ENCODE assay signal across 23 cellular contexts in genomic region chr22:27164781-27165503, GRCh38.
DNase-seq lines count a peak whose midpoint lies in the region; ATAC-seq, FAIRE-seq and TF ChIP-seq lines count a peak whose summit lies in the region.
"Had no signal": no experiment of that assay in that cellular context is flagged by ENCODE, and none has a peak within 500 bp of the region (broad histone marks: within the 10 kb centered on the region; RNA-seq: fewer than 3 reads in every experiment).

No MANE protein-coding gene starts in this region.

- peaks cover 37% of the 10 kb centered on the region for H3K27me3 ChIP-seq in SK-N-SH (ENCODE audit: insufficient read depth)
- peaks cover 0 to 96% of the 10 kb centered on the region in 2 experiments for H3K27me3 ChIP-seq in mesenchymal stem cell (ENCODE audit: control insufficient read depth in 1 of 2, insufficient read depth in 1 of 2, low read length in 2 of 2)
- H3K27me3 ChIP-seq: BE2C had no signal

- peak; percentile 96 for FAIRE-seq in RCC 7860 (lab: Jason Lieb, UNC)
- FAIRE-seq: A549, GM19239, H54, HepG2 had no signal

- H2BK12ac ChIP-seq in mesenchymal stem cell (ENCODE audit: low read length in 2 of 2), result no peak overlapping the region

- peak overlapping the region; percentile 71 for H2BK5ac ChIP-seq in mesenchymal stem cell (ENCODE audit: low read depth, low read length, poor library complexity, severe bottlenecking)

- no peak for TF ChIP-seq RAD21 in SK-N-SH (IDR thresholded peaks at IDR 0.05; ENCODE audit: low read length)

- H3K9ac ChIP-seq in SK-N-SH, result no peak overlapping the region
- no peak overlapping the region for H3K9ac ChIP-seq in mesenchymal stem cell (ENCODE audit: low read length)

- ATAC-seq in SK-N-SH treated with all-trans-retinoic acid at 6 μM for 48 hours, result no peak
- no peak for ATAC-seq in GM18873 (IDR thresholded peaks at IDR 0.05; ENCODE audit: low FRiP score, unreplicated experiment)
- no peak for ATAC-seq in HG02588 (IDR thresholded peaks at IDR 0.05; ENCODE audit: unreplicated experiment)
- ATAC-seq: A549, GM23338, HepG2 had no signal

- H4K91ac ChIP-seq in mesenchymal stem cell (ENCODE audit: low read length), result no peak overlapping the region

- peak overlapping the region; percentile 80 for H2AK5ac ChIP-seq in mesenchymal stem cell (ENCODE audit: low read length, severe bottlenecking)

- no peaks in the 10 kb centered on the region for H4K20me1 ChIP-seq in SK-N-SH (ENCODE audit: insufficient read depth)

- no peaks in the 10 kb centered on the region for H3F3A ChIP-seq in SK-N-SH (replicated peaks; ENCODE audit: insufficient read depth)

- POLR2A ChIA-PET in SK-N-SH (lab: Yijun Ruan, JAX), result no interaction called here

- no peaks in the 10 kb centered on the region for H3K9me2 ChIP-seq in SK-N-SH

- CTCF ChIA-PET in SK-N-SH (lab: Yijun Ruan, JAX), result no interaction called here

- 46% methylated on average over 5 of the region's 5 CpGs for WGBS in SK-N-SH (ENCODE audit: low lambda C conversion rate)
- 84% methylated on average over 4 of the region's 5 CpGs for WGBS in mesenchymal stem cell

- no peak overlapping the region for H3K4me2 ChIP-seq in SK-N-SH
- H3K4me2 ChIP-seq in mesenchymal stem cell (ENCODE audit: low read length, poor library complexity, severe bottlenecking), result no peak overlapping the region
- H3K4me2 ChIP-seq: A549, GM23338 had no signal

- DNase-seq in SK-N-SH, result no peak
- peak; percentile 82 for DNase-seq in RCC 7860 (ENCODE audit: low spot score)
- DNase-seq in mesenchymal stem cell, result no peak
- DNase-seq in HuH-7.5 (ENCODE audit: low spot score), result no peak
- DNase-seq in AG20443 (ENCODE audit: low spot score), result no peak
- DNase-seq: BE2C; Caco-2; CD4-positive, alpha-beta T cell; DMS79 treated with DMSO at 0.1 percent for 48 hours; GF-D8; HCEC 1CT; HFFc6; KG1 had no signal

- no peak for TF ChIP-seq CTCF in SK-N-SH (IDR thresholded peaks at IDR 0.05)

- no peak overlapping the region for H3K23ac ChIP-seq in mesenchymal stem cell (ENCODE audit: low read length in 2 of 2)

- no peak overlapping the region for H4K8ac ChIP-seq in mesenchymal stem cell (ENCODE audit: low read length)

- H3K4me1 ChIP-seq in SK-N-SH (ENCODE audit: control insufficient read depth in 1 of 2, insufficient read depth in 2 of 2, low read depth in 1 of 2, low read length in 1 of 2) (peaks cover 0 to 3% of the 10 kb centered on the region in 2 experiments; a peak in 1 of 4 replicates), mesenchymal stem cell (ENCODE audit: control insufficient read depth, insufficient read depth, low read depth, low read length) (peaks cover 14% of the 10 kb centered on the region)
- H3K4me1 ChIP-seq: BE2C, Caco-2 had no signal

- peak overlapping the region in 1 of 2 experiments; percentile 38 for H3K18ac ChIP-seq in mesenchymal stem cell (ENCODE audit: low read depth in 1 of 2, low read length in 2 of 2)

- H3K4me3 ChIP-seq in SK-N-SH (ENCODE audit: low read depth in 2 of 2, low read length in 1 of 2) (no peak overlapping the region), mesenchymal stem cell (ENCODE audit: insufficient read depth in 1 of 2, low read depth in 1 of 2, low read length in 2 of 2) (no peak overlapping the region)
- H3K4me3 ChIP-seq: A549, GM23338 had no signal

- H3K79me2 ChIP-seq in SK-N-SH (ENCODE audit: insufficient read depth), result no peaks in the 10 kb centered on the region

- H3K4ac ChIP-seq in mesenchymal stem cell (ENCODE audit: low read depth in 1 of 2, low read length in 2 of 2), result no peak overlapping the region

- no peak overlapping the region for H2AFZ ChIP-seq in SK-N-SH (ENCODE audit: low read depth)
- no peak overlapping the region for H2AFZ ChIP-seq in mesenchymal stem cell (ENCODE audit: low read depth, low read length)
- H2AFZ ChIP-seq: GM23338 had no signal

- no peak overlapping the region for H3K14ac ChIP-seq in mesenchymal stem cell (ENCODE audit: low read length in 2 of 2)

- TF ChIP-seq EP300 in SK-N-SH (IDR thresholded peaks at IDR 0.05; ENCODE audit: borderline replicate concordance in 1 of 2, low read depth in 1 of 2, low read length in 1 of 2), result no peak

- H3K79me1 ChIP-seq in mesenchymal stem cell (replicated peaks; ENCODE audit: low read length, poor library complexity, severe bottlenecking), result no peaks in the 10 kb centered on the region

- no peak overlapping the region for H2BK120ac ChIP-seq in mesenchymal stem cell (ENCODE audit: low read depth, low read length)

- H3K27ac ChIP-seq in SK-N-SH (ENCODE audit: low read depth in 2 of 2, low read length in 1 of 2) (no peak overlapping the region), mesenchymal stem cell (ENCODE audit: low read length, poor library complexity, severe bottlenecking) (peak overlapping the region; percentile 91)
- H3K27ac ChIP-seq: 22Rv1, A549, C4-2B had no signal

- no peaks in the 10 kb centered on the region for H3K36me3 ChIP-seq in SK-N-SH (replicated peaks in 1 of 2; ENCODE audit: control insufficient read depth in 1 of 2, insufficient read depth in 2 of 2, low read length in 1 of 2)
- no peaks in the 10 kb centered on the region for H3K36me3 ChIP-seq in mesenchymal stem cell (ENCODE audit: control insufficient read depth in 1 of 2, insufficient read depth in 2 of 2, low read depth in 1 of 2, low read length in 2 of 2)
- H3K36me3 ChIP-seq: BE2C had no signal

- no peak overlapping the region for H2BK15ac ChIP-seq in mesenchymal stem cell (ENCODE audit: low read depth, poor library complexity, severe bottlenecking)

- H3K9me3 ChIP-seq in SK-N-SH, result no peaks in the 10 kb centered on the region
- H3K9me3 ChIP-seq in mesenchymal stem cell (ENCODE audit: control insufficient read depth, low read length), result no peaks in the 10 kb centered on the region
- H3K9me3 ChIP-seq: A549, BE2C, Caco-2 had no signal

TF ChIP-seq in SK-N-SH treated with all-trans-retinoic acid at 6 μM for 48 hours, 23 proteins besides CTCF, POLR2A, EP300 and RAD21:
- TF ChIP-seq ZFP30 (CRISPR knock-in tag; IDR thresholded peaks at IDR 0.05) (no peak), RARB (CRISPR knock-in tag; IDR thresholded peaks at IDR 0.05) (no peak), ARNTL (CRISPR knock-in tag; IDR thresholded peaks at IDR 0.05; ENCODE audit: borderline replicate concordance, low read depth) (no peak), ZNF70 (CRISPR knock-in tag; IDR thresholded peaks at IDR 0.05) (no peak), ZFP3 (CRISPR knock-in tag; IDR thresholded peaks at IDR 0.05) (peak; percentile 94)

TF ChIP-seq in SK-N-SH, 30 proteins besides CTCF, POLR2A, EP300 and RAD21:
- TF ChIP-seq RXRA (IDR thresholded peaks at IDR 0.05; ENCODE audit: borderline replicate concordance, low read depth) (no peak), CHD2 (IDR thresholded peaks at IDR 0.05; ENCODE audit: low read length, partially characterized antibody) (no peak), FOSL2 (IDR thresholded peaks at IDR 0.05; ENCODE audit: borderline replicate concordance, low read depth) (no peak), SMC3 (IDR thresholded peaks at IDR 0.05; ENCODE audit: low read depth, low read length) (no peak), IRF3 (IDR thresholded peaks at IDR 0.05; ENCODE audit: low read depth, low read length) (no peak), ZBTB33 (IDR thresholded peaks at IDR 0.05; ENCODE audit: borderline replicate concordance, low read depth) (no peak), USF2 (IDR thresholded peaks at IDR 0.05; ENCODE audit: borderline replicate concordance, low read depth, low read length) (no peak), MXI1 (IDR thresholded peaks at IDR 0.05; ENCODE audit: low read depth, low read length) (no peak), RFX5 (IDR thresholded peaks at IDR 0.05; ENCODE audit: low read length) (no peak), POLR2AphosphoS5 (IDR thresholded peaks at IDR 0.05; ENCODE audit: low read depth, low read length) (no peak), SIN3A (IDR thresholded peaks at IDR 0.05; ENCODE audit: borderline replicate concordance, low read depth, low read length) (no peak), TCF12 (IDR thresholded peaks at IDR 0.05) (no peak), USF1 (IDR thresholded peaks at IDR 0.05; ENCODE audit: borderline replicate concordance, low read depth) (no peak)
TF ChIP-seq in SK-N-SH: peak in this region for 0.
